ENCODE assay signal across 1 cellular context in genomic region chr1:234244482-234244881, GRCh38.
TF ChIP-seq lines count a peak whose summit lies in the region.

No MANE protein-coding gene starts in this region.

TF ChIP-seq in GM12878, 131 proteins besides CTCF, POLR2A, EP300 and RAD21 (continued from another document):
- TF ChIP-seq, protein P1, sequence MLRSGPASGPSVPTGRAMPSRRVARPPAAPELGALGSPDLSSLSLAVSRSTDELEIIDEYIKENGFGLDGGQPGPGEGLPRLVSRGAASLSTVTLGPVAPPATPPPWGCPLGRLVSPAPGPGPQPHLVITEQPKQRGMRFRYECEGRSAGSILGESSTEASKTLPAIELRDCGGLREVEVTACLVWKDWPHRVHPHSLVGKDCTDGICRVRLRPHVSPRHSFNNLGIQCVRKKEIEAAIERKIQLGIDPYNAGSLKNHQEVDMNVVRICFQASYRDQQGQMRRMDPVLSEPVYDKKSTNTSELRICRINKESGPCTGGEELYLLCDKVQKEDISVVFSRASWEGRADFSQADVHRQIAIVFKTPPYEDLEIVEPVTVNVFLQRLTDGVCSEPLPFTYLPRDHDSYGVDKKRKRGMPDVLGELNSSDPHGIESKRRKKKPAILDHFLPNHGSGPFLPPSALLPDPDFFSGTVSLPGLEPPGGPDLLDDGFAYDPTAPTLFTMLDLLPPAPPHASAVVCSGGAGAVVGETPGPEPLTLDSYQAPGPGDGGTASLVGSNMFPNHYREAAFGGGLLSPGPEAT (IDR thresholded peaks at IDR 0.05; ENCODE audit: low read depth) = peak; percentile 93
- TF ChIP-seq ZBTB40 (IDR thresholded peaks at IDR 0.05; ENCODE audit: borderline replicate concordance) = no peak
- TF ChIP-seq JUNB (IDR thresholded peaks at IDR 0.05) = peak; percentile 86
- peak; percentile 94 for TF ChIP-seq SPI1 (IDR thresholded peaks at IDR 0.05; ENCODE audit: borderline replicate concordance, insufficient read depth, low read depth, low read length)
- TF ChIP-seq, protein P2, sequence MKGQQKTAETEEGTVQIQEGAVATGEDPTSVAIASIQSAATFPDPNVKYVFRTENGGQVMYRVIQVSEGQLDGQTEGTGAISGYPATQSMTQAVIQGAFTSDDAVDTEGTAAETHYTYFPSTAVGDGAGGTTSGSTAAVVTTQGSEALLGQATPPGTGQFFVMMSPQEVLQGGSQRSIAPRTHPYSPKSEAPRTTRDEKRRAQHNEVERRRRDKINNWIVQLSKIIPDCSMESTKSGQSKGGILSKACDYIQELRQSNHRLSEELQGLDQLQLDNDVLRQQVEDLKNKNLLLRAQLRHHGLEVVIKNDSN (IDR thresholded peaks at IDR 0.05; ENCODE audit: borderline replicate concordance, extremely low read length, insufficient read depth, low read depth, low read length) = no peak
- TF ChIP-seq ZNF384 (IDR thresholded peaks at IDR 0.05; ENCODE audit: borderline replicate concordance, low read depth, low read length) = peak; percentile 94
- peak; percentile 86 for TF ChIP-seq BCL11A (IDR thresholded peaks at IDR 0.05; ENCODE audit: low read depth, low read length)
- TF ChIP-seq, protein P3, sequence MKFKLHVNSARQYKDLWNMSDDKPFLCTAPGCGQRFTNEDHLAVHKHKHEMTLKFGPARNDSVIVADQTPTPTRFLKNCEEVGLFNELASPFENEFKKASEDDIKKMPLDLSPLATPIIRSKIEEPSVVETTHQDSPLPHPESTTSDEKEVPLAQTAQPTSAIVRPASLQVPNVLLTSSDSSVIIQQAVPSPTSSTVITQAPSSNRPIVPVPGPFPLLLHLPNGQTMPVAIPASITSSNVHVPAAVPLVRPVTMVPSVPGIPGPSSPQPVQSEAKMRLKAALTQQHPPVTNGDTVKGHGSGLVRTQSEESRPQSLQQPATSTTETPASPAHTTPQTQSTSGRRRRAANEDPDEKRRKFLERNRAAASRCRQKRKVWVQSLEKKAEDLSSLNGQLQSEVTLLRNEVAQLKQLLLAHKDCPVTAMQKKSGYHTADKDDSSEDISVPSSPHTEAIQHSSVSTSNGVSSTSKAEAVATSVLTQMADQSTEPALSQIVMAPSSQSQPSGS (IDR thresholded peaks at IDR 0.05; ENCODE audit: low read length) = peak; percentile 80
- peak; percentile 88; the same call in 1 of the 2 replicates for TF ChIP-seq MTA2 (IDR thresholded peaks at IDR 0.05; ENCODE audit: low read depth)
- peak; percentile 54; the same call in 1 of the 2 replicates for TF ChIP-seq CREM (IDR thresholded peaks at IDR 0.05; ENCODE audit: low read depth)
- peak; percentile 71 for TF ChIP-seq DPF2 (IDR thresholded peaks at IDR 0.05)
- TF ChIP-seq POU2F2 (IDR thresholded peaks at IDR 0.05; ENCODE audit: borderline replicate concordance, low read depth, low read length) = 0 out of 3 replicates have a peak, but pooled peaks have one; percentile 40
- no peak for TF ChIP-seq ZNF217 (IDR thresholded peaks at IDR 0.05)
- TF ChIP-seq CHD2 (IDR thresholded peaks at IDR 0.05; ENCODE audit: borderline replicate concordance, low read depth, low read length) = 0 out of 2 replicates have a peak, but pooled peaks have one; percentile 11
